ENCODE assay signal across 17 cellular contexts in the genomic region with DNA sequence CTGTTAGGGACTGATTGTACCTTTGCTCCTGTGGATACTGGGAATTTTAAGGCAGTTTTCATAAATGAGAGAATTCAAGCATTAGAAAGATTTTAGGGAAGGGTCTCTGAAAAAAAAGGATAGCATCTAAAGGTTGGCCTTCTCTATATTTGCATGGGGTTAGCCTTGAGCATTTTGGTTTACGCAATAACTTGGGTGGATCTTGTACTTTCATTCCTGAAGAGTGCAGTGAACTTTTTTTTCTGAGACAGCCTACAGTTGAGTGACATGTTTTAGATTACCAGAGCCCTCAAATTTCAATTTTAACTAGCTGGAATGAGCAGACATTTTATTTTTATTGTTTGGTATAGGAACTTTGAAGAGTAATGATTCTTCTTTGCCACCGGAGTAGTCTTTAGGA.
DNase-seq lines count a peak whose midpoint lies in the region; ATAC-seq, FAIRE-seq and TF ChIP-seq lines count a peak whose summit lies in the region.
"Had no signal": no experiment of that assay in that cellular context is flagged by ENCODE, and none has a peak within 500 bp of the region (broad histone marks: within the 10 kb centered on the region; RNA-seq: fewer than 3 reads in every experiment).

No MANE protein-coding gene starts in this region.

- H3K27me3 ChIP-seq in breast epithelium (no peaks in the 10 kb centered on the region), adipocyte (replicated peaks; ENCODE audit: control insufficient read depth, insufficient read depth, low read length) (no peaks in the 10 kb centered on the region), keratinocyte (ENCODE audit: control insufficient read depth, extremely low read depth, insufficient read depth, low read length) (no peaks in the 10 kb centered on the region), upper lobe of right lung (no peaks in the 10 kb centered on the region)

- no peak for TF ChIP-seq POLR2A in breast epithelium (IDR thresholded peaks at IDR 0.05)

- H3K9ac ChIP-seq in adipocyte (ENCODE audit: low read length): no peak overlapping the region
- no peak overlapping the region for H3K9ac ChIP-seq in keratinocyte (ENCODE audit: control insufficient read depth, extremely low read depth, insufficient read depth, low read length)

- peak overlapping the region; percentile 39 for H3K4me2 ChIP-seq in keratinocyte (ENCODE audit: control insufficient read depth, extremely low read depth, insufficient read depth, low read depth, low read length)

- H2AFZ ChIP-seq in keratinocyte (ENCODE audit: control insufficient read depth, low read length): no peak overlapping the region

- dilution Hi-C loops in keratinocyte (cut with MboI; ENCODE audit: extremely low pct_ligation_motif_present, low sequenced_read_pairs): no loop called here

- H3K36me3 Mint-ChIP-seq in MCF 10A (ENCODE audit: insufficient read depth, unreplicated experiment): no peaks in the 10 kb centered on the region
- H3K36me3 Mint-ChIP-seq: brain, naive B cell had no signal

- peak overlapping the region; percentile 82 for H3K27ac Mint-ChIP-seq in MCF 10A (ENCODE audit: low read depth, unreplicated experiment)
- H3K27ac Mint-ChIP-seq: effector memory CD8-positive, alpha-beta T cell; stimulated activated naive CD8-positive, alpha-beta T cell treated with anti-CD3 and anti-CD28 coated beads, Interleukin-15, Interleukin-2, amounts not matched to agents 100 ng/mL and 50 ng/mL, for 24 hours had no signal

- no peaks in the 10 kb centered on the region for H3K27me3 Mint-ChIP-seq in MCF 10A (ENCODE audit: insufficient read depth, unreplicated experiment)
- H3K27me3 Mint-ChIP-seq: brain; effector memory CD8-positive, alpha-beta T cell; naive B cell; stimulated activated naive CD8-positive, alpha-beta T cell treated with anti-CD3 and anti-CD28 coated beads, Interleukin-15, Interleukin-2, amounts not matched to agents 100 ng/mL and 50 ng/mL, for 24 hours had no signal

- peak overlapping the region; percentile 45 for H3K4me3 Mint-ChIP-seq in MCF 10A (ENCODE audit: unreplicated experiment)
- H3K4me3 Mint-ChIP-seq: effector memory CD8-positive, alpha-beta T cell; naive B cell; stimulated activated naive CD8-positive, alpha-beta T cell treated with anti-CD3 and anti-CD28 coated beads, Interleukin-15, Interleukin-2, amounts not matched to agents 100 ng/mL and 50 ng/mL, for 24 hours had no signal

- peaks cover 50% of the 10 kb centered on the region for H3K4me1 Mint-ChIP-seq in MCF 10A (ENCODE audit: insufficient read depth, unreplicated experiment)
- H3K4me1 Mint-ChIP-seq: naive B cell had no signal

- peak overlapping the region in 1 of 2 donors; percentile 30 for H3K27ac ChIP-seq in breast epithelium
- H3K27ac ChIP-seq in keratinocyte (ENCODE audit: control insufficient read depth, insufficient read depth, low read length): peak overlapping the region; percentile 44
- H3K27ac ChIP-seq in upper lobe of right lung: no peak overlapping the region

- no peaks in the 10 kb centered on the region for H3K9me1 ChIP-seq in keratinocyte (ENCODE audit: control insufficient read depth, extremely low read depth, insufficient read depth, low read length)

- H3K4me3 ChIP-seq in breast epithelium (no peak overlapping the region), adipocyte (ENCODE audit: low read length) (no peak overlapping the region), keratinocyte (ENCODE audit: control insufficient read depth in 2 of 3, extremely low read depth in 1 of 3, insufficient read depth in 2 of 3, low read depth in 1 of 3, low read length in 3 of 3) (no peak overlapping the region), upper lobe of right lung (no peak overlapping the region)

- CTCF ChIA-PET in MCF 10A (lab: Yijun Ruan, JAX): interaction anchor here (0.6 to 2.7 kb wide), 7 partner anchors 13 to 188 kb away, joined by 3 to 16 read pairs (median 4); a partner anchor contains a TSS

- TF ChIP-seq CTCF in MCF 10A (IDR thresholded peaks at IDR 0.05; ENCODE audit: unreplicated experiment): no peak
- TF ChIP-seq CTCF in breast epithelium (IDR thresholded peaks at IDR 0.05): no peak
- TF ChIP-seq CTCF in keratinocyte (optimal IDR thresholded peaks at IDR 0.05 in 1 of 3, IDR thresholded peaks at IDR 0.05 in 1 of 3, conservative IDR thresholded peaks at IDR 0.05 in 1 of 3; ENCODE audit: extremely low read depth in 1 of 3, insufficient read depth in 2 of 3, low read length in 3 of 3): no peak
- no peak for TF ChIP-seq CTCF in upper lobe of right lung (IDR thresholded peaks at IDR 0.05)

- no peaks in the 10 kb centered on the region for H3K9me3 ChIP-seq in breast epithelium
- no peaks in the 10 kb centered on the region for H3K9me3 ChIP-seq in adipocyte (ENCODE audit: control insufficient read depth, low read length)
- H3K9me3 ChIP-seq in keratinocyte (ENCODE audit: control insufficient read depth, low read depth, low read length): no peaks in the 10 kb centered on the region
- H3K9me3 ChIP-seq in upper lobe of right lung: no peaks in the 10 kb centered on the region

- H4K20me1 ChIP-seq in keratinocyte (ENCODE audit: control insufficient read depth, extremely low read depth, insufficient read depth, low read length): no peaks in the 10 kb centered on the region

- no peaks in the 10 kb centered on the region for H3K36me3 ChIP-seq in breast epithelium
- no peaks in the 10 kb centered on the region for H3K36me3 ChIP-seq in adipocyte (ENCODE audit: control insufficient read depth, insufficient read depth, low read length, severe bottlenecking)
- no peaks in the 10 kb centered on the region for H3K36me3 ChIP-seq in keratinocyte (ENCODE audit: control insufficient read depth in 2 of 2, extremely low read depth in 1 of 2, insufficient read depth in 2 of 2, low read length in 2 of 2)
- no peaks in the 10 kb centered on the region for H3K36me3 ChIP-seq in upper lobe of right lung

- peak; percentile 94 for DNase-seq in MCF 10A (ENCODE audit: unreplicated experiment)
- no peak for DNase-seq in breast epithelium (ENCODE audit: low spot score in 2 of 2)
- peak; percentile 80 for DNase-seq in adipocyte (ENCODE audit: low read depth)
- DNase-seq in keratinocyte (ENCODE audit: low read depth, low spot score): no peak
- no peak for DNase-seq in upper lobe of right lung
- DNase-seq in urothelium cell line (ENCODE audit: low spot score): no peak
- DNase-seq in NCI-H2107 treated with DMSO at 0.1 percent for 48 hours (lab: John Stamatoyannopoulos, UW; ENCODE audit: unreplicated experiment): no peak
- DNase-seq: activated CD4-positive, CD25-positive, alpha-beta regulatory T cell; activated naive CD4-positive, alpha-beta T cell treated with Interleukin-2 at 50 U/mL for 16 hours; effector memory CD8-positive, alpha-beta T cell; head of caudate nucleus; naive B cell; NCI-H2171 had no signal

- no peaks in the 10 kb centered on the region for H3K79me2 ChIP-seq in keratinocyte (ENCODE audit: control insufficient read depth, insufficient read depth, low read length)

- no TSS peak for BruUV-seq in MCF 10A (replicated peaks; lab: Mats Ljungman, UMichigan)

- no peaks in the 10 kb centered on the region for H3K9me3 Mint-ChIP-seq in MCF 10A (ENCODE audit: unreplicated experiment)
- H3K9me3 Mint-ChIP-seq: effector memory CD8-positive, alpha-beta T cell; stimulated activated naive CD8-positive, alpha-beta T cell treated with anti-CD3 and anti-CD28 coated beads, Interleukin-15, Interleukin-2, amounts not matched to agents 100 ng/mL and 50 ng/mL, for 24 hours had no signal

- FAIRE-seq in keratinocyte (lab: Jason Lieb, UNC) (peak; percentile 23), urothelium cell line (lab: Jason Lieb, UNC) (no peak)
- FAIRE-seq: A204.1 had no signal

- intact Hi-C loops in MCF 10A (cut with micrococcal nuclease) (loop anchor here (10.0 kb wide), 1 partner anchor 350 kb away; no protein-coding TSS in a partner anchor), breast epithelium (cut with DNase I; ENCODE audit: low total_unique reads) (no loop called here), upper lobe of right lung (cut with DNase I) (no loop called here)

- ATAC-seq in upper lobe of right lung (peak; percentile 71), GM18870 (IDR thresholded peaks at IDR 0.05; ENCODE audit: unreplicated experiment) (no peak)
- ATAC-seq: effector memory CD8-positive, alpha-beta T cell had no signal

- no peaks in the 10 kb centered on the region for H3K4me1 ChIP-seq in breast epithelium
- peaks cover 37% of the 10 kb centered on the region for H3K4me1 ChIP-seq in adipocyte (ENCODE audit: control insufficient read depth, insufficient read depth, low read length)
- peaks cover 33% of the 10 kb centered on the region for H3K4me1 ChIP-seq in keratinocyte (ENCODE audit: control insufficient read depth, extremely low read depth, insufficient read depth, low read length)
- peaks cover 21% of the 10 kb centered on the region for H3K4me1 ChIP-seq in upper lobe of right lung

- POLR2A ChIA-PET in MCF 10A (lab: Yijun Ruan, JAX): interaction anchor here (0.7 to 9.8 kb wide), 37 partner anchors 13 to 717 kb away, joined by 3 to 182 read pairs (median 5); a partner anchor contains a TSS

Comparison
In these comparisons a context has a peak if more than half of its experiments do, and no peak if none do; other contexts are left out.
1. DNase-seq: peak in MCF 10A (single experiment) and adipocyte (single experiment); none in breast epithelium (0 of 2), keratinocyte (single experiment), upper lobe of right lung (single experiment), urothelium cell line (single experiment) and NCI-H2107 treated with DMSO at 0.1 percent for 48 hours (single experiment).